ENCODE assay signal across 17 cellular contexts in genomic region chr2:239939736-239940483, GRCh38.
DNase-seq lines count a peak whose midpoint lies in the region; ATAC-seq and TF ChIP-seq lines count a peak whose summit lies in the region.
"Had no signal": no experiment of that assay in that cellular context is flagged by ENCODE, and none has a peak within 500 bp of the region (broad histone marks: within the 10 kb centered on the region; RNA-seq: fewer than 3 reads in every experiment).

No MANE protein-coding gene starts in this region.

- H3K4me3 ChIP-seq in right atrium auricular region, result no peak overlapping the region
- H3K4me3 ChIP-seq in mucosa of descending colon, result no peak overlapping the region
- H3K4me3 ChIP-seq: thyroid gland had no signal

- intact Hi-C loops in Right ventricle myocardium inferior (cut with DNase I), result loop anchor here (1.0 kb wide), 1 partner anchor 36 kb away; no protein-coding TSS in a partner anchor
- intact Hi-C loops in Right ventricle myocardium superior (cut with DNase I), result no loop called here
- intact Hi-C loops in mucosa of descending colon (cut with DNase I, micrococcal nuclease), result no loop called here

- ATAC-seq in Right ventricle myocardium inferior, result peak; percentile 89
- peak; percentile 84 for ATAC-seq in Right ventricle myocardium superior (ENCODE audit: poor library complexity)
- ATAC-seq in mucosa of descending colon, result no peak
- no peak for ATAC-seq in HG03097 (IDR thresholded peaks at IDR 0.05; ENCODE audit: low FRiP score, unreplicated experiment)
- ATAC-seq: activated naive CD4-positive, alpha-beta T cell treated with anti-CD3 and anti-CD28 coated beads, Interleukin-2, amount 50 U/mL, for 72 hours; natural killer cell treated with Interleukin-12 subunit alpha and Interleukin-12 subunit beta and Interleukin-15 and Interleukin-18, amount 100 ng/mL, for 72 hours; stimulated activated memory B cell treated with anti-CD40 and anti-IgM and Interleukin-4, amounts not matched to agents 10 μg/mL and 1 μg/mL and 100 μg/mL, for 72 hours had no signal

- no peaks in the 10 kb centered on the region for H3K27me3 ChIP-seq in right atrium auricular region
- H3K27me3 ChIP-seq: thyroid gland had no signal

- TF ChIP-seq CTCF in right atrium auricular region (IDR thresholded peaks at IDR 0.05), result no peak
- no peak for TF ChIP-seq CTCF in mucosa of descending colon (IDR thresholded peaks at IDR 0.05)

- no peaks in the 10 kb centered on the region for H3K9me3 ChIP-seq in right atrium auricular region
- H3K9me3 ChIP-seq in mucosa of descending colon, result no peaks in the 10 kb centered on the region
- H3K9me3 ChIP-seq: thyroid gland had no signal

- DNase-seq in Right ventricle myocardium inferior (ENCODE audit: missing footprints) (peak; percentile 58), right atrium auricular region (ENCODE audit: low spot score) (no peak), Right ventricle myocardium superior (peak; percentile 76), mucosa of descending colon (peak in 2 of 3 donors; percentile 1 to 22), SW480 (ENCODE audit: low spot score) (no peak), NCI-H2107 treated with DMSO at 0.1 percent for 48 hours (lab: John Stamatoyannopoulos, UW; ENCODE audit: unreplicated experiment) (no peak), activated gamma-delta T cell treated with Interleukin-2 at 50 U/mL for 16 hours (no peak)
- DNase-seq: activated CD4-positive, CD25-positive, alpha-beta regulatory T cell treated with anti-CD3 and anti-CD28 coated beads, Interleukin-2, amount 50 U/mL, for 72 hours; mesendoderm; NCI-H1417 treated with DMSO at 0.1 percent for 48 hours; NCI-H2171 treated with DMSO at 0.1 percent for 48 hours; T1000; thyroid gland had no signal

- peak overlapping the region in 1 of 2 donors; percentile 51 for H3K27ac ChIP-seq in right atrium auricular region
- H3K27ac ChIP-seq: thyroid gland had no signal

- H3K4me1 ChIP-seq in right atrium auricular region, result peaks cover 0 to 8% of the 10 kb centered on the region in 2 donors
- H3K4me1 ChIP-seq in mucosa of descending colon (ENCODE audit: low read depth), result no peaks in the 10 kb centered on the region
- H3K4me1 ChIP-seq: thyroid gland had no signal

- H3K36me3 ChIP-seq in right atrium auricular region (no peaks in the 10 kb centered on the region), mucosa of descending colon (ENCODE audit: low read depth) (no peaks in the 10 kb centered on the region)
- H3K36me3 ChIP-seq: thyroid gland had no signal

Comparison
In these comparisons a context has a peak if more than half of its experiments do, and no peak if none do; other contexts are left out.
1. DNase-seq: peak in Right ventricle myocardium inferior (single experiment), Right ventricle myocardium superior (single experiment) and mucosa of descending colon (2 of 3); none in right atrium auricular region (single experiment), SW480 (single experiment), NCI-H2107 treated with DMSO at 0.1 percent for 48 hours (single experiment) and activated gamma-delta T cell treated with Interleukin-2 at 50 U/mL for 16 hours (single experiment).
2. ATAC-seq: peak in Right ventricle myocardium inferior (single experiment) and Right ventricle myocardium superior (single experiment); none in mucosa of descending colon (single experiment) and HG03097 (single experiment).